28 cellular contexts compared by ENCODE assay signal in genomic region chr6:55497694-55498093, GRCh38.
"Had no signal": no experiment of that assay in that cellular context is flagged by ENCODE, and none has a peak within 500 bp of the region (broad histone marks: within the 10 kb centered on the region; RNA-seq: fewer than 3 reads in every experiment).

No MANE protein-coding gene starts in this region.

- H3K27ac ChIP-seq: epithelial cell of prostate, foreskin keratinocyte, neutrophil, pancreas, right lobe of liver, suprapubic skin, transverse colon, upper lobe of right lung, uterus had no signal

- ATAC-seq: effector memory CD8-positive, alpha-beta T cell; esophagus mucosa; foreskin keratinocyte; left lobe of liver; naive thymus-derived CD4-positive, alpha-beta T cell; pancreas; right lobe of liver; stimulated activated naive CD8-positive, alpha-beta T cell treated with anti-CD3 and anti-CD28 coated beads, Interleukin-15, amount 100 ng/mL, for 72 hours; upper lobe of right lung had no signal

- H3K27ac Mint-ChIP-seq: effector memory CD8-positive, alpha-beta T cell; memory B cell; naive thymus-derived CD4-positive, alpha-beta T cell; nephron; stimulated activated naive CD8-positive, alpha-beta T cell treated with anti-CD3 and anti-CD28 coated beads, Interleukin-15, amount 100 ng/mL, for 72 hours had no signal

- H3K27me3 Mint-ChIP-seq: effector memory CD8-positive, alpha-beta T cell; memory B cell; naive thymus-derived CD4-positive, alpha-beta T cell; stimulated activated naive CD8-positive, alpha-beta T cell treated with anti-CD3 and anti-CD28 coated beads, Interleukin-15, amount 100 ng/mL, for 72 hours had no signal

- DNase-seq: cerebellar nuclear complex; cortex of kidney; effector memory CD8-positive, alpha-beta T cell; foreskin keratinocyte; hypothalamus; kidney; midbrain; naive thymus-derived CD4-positive, alpha-beta T cell; pancreas; right lobe of liver; small intestine; stimulated activated CD4-positive, alpha-beta T cell treated with anti-CD3 and anti-CD28 coated beads, Interleukin-12 subunit alpha, Interleukin-12 subunit beta, amount 100 ng/mL, for 4 hours; stimulated activated CD4-positive, alpha-beta T cell treated with anti-CD3 and anti-CD28 coated beads, Interleukin-1b, Interleukin-23, amount 100 ng/mL, for 48 hours; stimulated activated CD4-positive, alpha-beta T cell treated with anti-CD3 and anti-CD28 coated beads, Interleukin-4, amount 100 ng/mL, for 1 hour; stimulated activated CD8-positive, alpha-beta memory T cell treated with anti-CD3 and anti-CD28 coated beads, Interleukin-4, amount 100 ng/mL, for 48 hours; stimulated activated naive CD4-positive, alpha-beta T cell; stimulated activated naive CD8-positive, alpha-beta T cell treated with anti-CD3 and anti-CD28 coated beads, Interleukin-15, amount 100 ng/mL, for 72 hours; transverse colon; upper lobe of right lung; uterus had no signal

- H3K36me3 Mint-ChIP-seq: memory B cell; naive thymus-derived CD4-positive, alpha-beta T cell had no signal

- H3K4me3 Mint-ChIP-seq: effector memory CD8-positive, alpha-beta T cell; memory B cell; naive thymus-derived CD4-positive, alpha-beta T cell; nephron; stimulated activated naive CD8-positive, alpha-beta T cell treated with anti-CD3 and anti-CD28 coated beads, Interleukin-15, amount 100 ng/mL, for 72 hours had no signal

- H3K4me3 ChIP-seq: lung, pancreas, right lobe of liver, suprapubic skin, transverse colon, upper lobe of right lung, uterus had no signal

- H3K9me3 ChIP-seq: neutrophil, pancreas, right lobe of liver, suprapubic skin, transverse colon, upper lobe of right lung, uterus had no signal

- H3K36me3 ChIP-seq: neutrophil, pancreas, right lobe of liver, suprapubic skin, transverse colon, upper lobe of right lung, uterus had no signal

- H3K4me1 ChIP-seq: pancreas, right lobe of liver, suprapubic skin, transverse colon, upper lobe of right lung, uterus had no signal

- H3K27me3 ChIP-seq: foreskin keratinocyte, neutrophil, pancreas, right lobe of liver, suprapubic skin, transverse colon, upper lobe of right lung, uterus had no signal

- H3K4me1 Mint-ChIP-seq: memory B cell; naive thymus-derived CD4-positive, alpha-beta T cell; stimulated activated naive CD8-positive, alpha-beta T cell treated with anti-CD3 and anti-CD28 coated beads, Interleukin-15, amount 100 ng/mL, for 72 hours had no signal

- H3K9me3 Mint-ChIP-seq: nephron had no signal
